In genomic region chr16:50924759-50925545, GRCh38 we compare ENCODE assay signal across 2 cellular contexts.
TF ChIP-seq lines count a peak whose summit lies in the region.

No MANE protein-coding gene starts in this region.

TF ChIP-seq in liver, 16 proteins besides CTCF, POLR2A, EP300 and RAD21 (continued from another document):
- TF ChIP-seq REST (IDR thresholded peaks at IDR 0.05), result no peak
- TF ChIP-seq GABPA (IDR thresholded peaks at IDR 0.05 in 1 of 2, conservative IDR thresholded peaks at IDR 0.05 in 1 of 2), result no peak
- TF ChIP-seq RXRA (IDR thresholded peaks at IDR 0.05), result peak; percentile 24 to 37
- TF ChIP-seq HNF4A (conservative IDR thresholded peaks at IDR 0.05), result peak; percentile 56 to 59
- TF ChIP-seq ATF3 (IDR thresholded peaks at IDR 0.05), result no peak
- TF ChIP-seq JUND (IDR thresholded peaks at IDR 0.05), result no peak
- TF ChIP-seq HNF4G (IDR thresholded peaks at IDR 0.05), result no peak
- no peak for TF ChIP-seq ZBTB33 (IDR thresholded peaks at IDR 0.05)

TF ChIP-seq in HepG2, 621 proteins besides CTCF, POLR2A, EP300 and RAD21 (continued from another document):
- TF ChIP-seq ZNF281 (CRISPR knock-in tag; IDR thresholded peaks at IDR 0.05; ENCODE audit: borderline replicate concordance) (no peak), PCBP2 (optimal IDR thresholded peaks at IDR 0.05; ENCODE audit: low read depth, low read length, poor library complexity, severe bottlenecking) (no peak), NRL (CRISPR knock-in tag; IDR thresholded peaks at IDR 0.05; ENCODE audit: borderline replicate concordance) (no peak), FOXA1 (IDR thresholded peaks at IDR 0.05) (no peak), FOXA1 (CRISPR knock-in tag; IDR thresholded peaks at IDR 0.05) (no peak), ZBTB39 (CRISPR knock-in tag; IDR thresholded peaks at IDR 0.05) (no peak), MED8 (CRISPR knock-in tag; IDR thresholded peaks at IDR 0.05; ENCODE audit: insufficient replicate concordance) (no peak), ZNF710 (CRISPR knock-in tag; IDR thresholded peaks at IDR 0.05; ENCODE audit: borderline replicate concordance) (no peak), NCOA2 (CRISPR knock-in tag; IDR thresholded peaks at IDR 0.05) (no peak), GLI4 (CRISPR knock-in tag; IDR thresholded peaks at IDR 0.05; ENCODE audit: borderline replicate concordance) (no peak), HDAC1 (CRISPR knock-in tag; IDR thresholded peaks at IDR 0.05) (no peak), ZNF142 (CRISPR knock-in tag; IDR thresholded peaks at IDR 0.05) (no peak)
TF ChIP-seq in HepG2: peak in this region for 0.
